Comparison of ENCODE assay signal across 1 cellular context in the genomic region with DNA sequence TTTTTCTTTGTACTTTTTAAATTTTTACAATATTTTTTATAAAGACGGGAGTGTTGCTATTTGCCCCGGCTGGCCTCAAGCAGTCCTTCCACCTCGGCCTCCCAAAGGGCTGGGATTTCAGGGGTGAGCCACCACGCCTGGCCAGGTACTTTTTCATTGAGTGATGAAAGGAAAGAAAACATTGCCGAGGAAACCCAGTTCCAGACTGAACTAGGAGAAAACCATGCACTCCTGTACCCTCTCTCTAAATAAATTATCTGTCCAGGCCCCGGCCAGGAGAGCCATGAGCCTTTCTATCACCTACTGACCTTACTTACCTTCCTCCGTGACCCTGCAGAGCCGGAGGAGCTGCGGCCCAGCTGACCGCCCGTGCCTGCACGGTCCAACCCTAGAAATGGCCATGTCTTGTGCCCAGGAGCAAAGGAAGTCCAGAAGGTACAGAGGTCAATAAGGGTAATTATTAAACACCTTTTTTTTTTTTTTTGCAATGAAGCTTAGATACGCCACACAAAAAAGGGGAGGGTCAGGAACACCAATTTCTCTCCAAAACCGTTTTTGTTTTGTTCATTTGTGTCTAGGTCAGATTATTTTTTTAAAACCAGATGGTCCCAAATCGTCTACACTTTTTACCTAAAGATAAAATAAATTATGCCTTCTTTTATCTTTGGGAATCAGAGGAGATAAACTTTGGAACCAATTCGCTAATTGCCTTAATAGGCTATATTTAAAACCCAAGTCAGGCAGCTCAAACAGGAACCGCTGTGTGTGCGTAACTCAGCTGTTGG.
A peak's percentile ranks its signal among the peaks of the same experiment; 100 is the strongest.
TF ChIP-seq lines count a peak whose summit lies in the region.

A gene (minus strand): TSS at position 399 of the 785 bp plus-strand sequence. CDS start 1,233 bp downstream, outside the sequence.

TF ChIP-seq in HepG2, 621 proteins besides CTCF, POLR2A, EP300 and RAD21 (continued from another document and continues in another):
- TF ChIP-seq, protein P1, sequence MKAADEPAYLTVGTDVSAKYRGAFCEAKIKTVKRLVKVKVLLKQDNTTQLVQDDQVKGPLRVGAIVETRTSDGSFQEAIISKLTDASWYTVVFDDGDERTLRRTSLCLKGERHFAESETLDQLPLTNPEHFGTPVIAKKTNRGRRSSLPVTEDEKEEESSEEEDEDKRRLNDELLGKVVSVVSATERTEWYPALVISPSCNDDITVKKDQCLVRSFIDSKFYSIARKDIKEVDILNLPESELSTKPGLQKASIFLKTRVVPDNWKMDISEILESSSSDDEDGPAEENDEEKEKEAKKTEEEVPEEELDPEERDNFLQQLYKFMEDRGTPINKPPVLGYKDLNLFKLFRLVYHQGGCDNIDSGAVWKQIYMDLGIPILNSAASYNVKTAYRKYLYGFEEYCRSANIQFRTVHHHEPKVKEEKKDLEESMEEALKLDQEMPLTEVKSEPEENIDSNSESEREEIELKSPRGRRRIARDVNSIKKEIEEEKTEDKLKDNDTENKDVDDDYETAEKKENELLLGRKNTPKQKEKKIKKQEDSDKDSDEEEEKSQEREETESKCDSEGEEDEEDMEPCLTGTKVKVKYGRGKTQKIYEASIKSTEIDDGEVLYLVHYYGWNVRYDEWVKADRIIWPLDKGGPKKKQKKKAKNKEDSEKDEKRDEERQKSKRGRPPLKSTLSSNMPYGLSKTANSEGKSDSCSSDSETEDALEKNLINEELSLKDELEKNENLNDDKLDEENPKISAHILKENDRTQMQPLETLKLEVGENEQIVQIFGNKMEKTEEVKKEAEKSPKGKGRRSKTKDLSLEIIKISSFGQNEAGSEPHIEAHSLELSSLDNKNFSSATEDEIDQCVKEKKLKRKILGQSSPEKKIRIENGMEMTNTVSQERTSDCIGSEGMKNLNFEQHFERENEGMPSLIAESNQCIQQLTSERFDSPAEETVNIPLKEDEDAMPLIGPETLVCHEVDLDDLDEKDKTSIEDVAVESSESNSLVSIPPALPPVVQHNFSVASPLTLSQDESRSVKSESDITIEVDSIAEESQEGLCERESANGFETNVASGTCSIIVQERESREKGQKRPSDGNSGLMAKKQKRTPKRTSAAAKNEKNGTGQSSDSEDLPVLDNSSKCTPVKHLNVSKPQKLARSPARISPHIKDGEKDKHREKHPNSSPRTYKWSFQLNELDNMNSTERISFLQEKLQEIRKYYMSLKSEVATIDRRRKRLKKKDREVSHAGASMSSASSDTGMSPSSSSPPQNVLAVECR (CRISPR knock-in tag; IDR thresholded peaks at IDR 0.05; ENCODE audit: borderline replicate concordance), result no peak; the same call in 1 of the 2 replicates
- TF ChIP-seq SRSF9 (IDR thresholded peaks at IDR 0.05; ENCODE audit: borderline replicate concordance, insufficient read depth, low read depth, low read length, poor library complexity, severe bottlenecking) (no peak), TMF1 (CRISPR knock-in tag; IDR thresholded peaks at IDR 0.05; ENCODE audit: low read depth) (no peak), NFIB (CRISPR knock-in tag; IDR thresholded peaks at IDR 0.05; ENCODE audit: borderline replicate concordance) (no peak), RARA (CRISPR knock-in tag; IDR thresholded peaks at IDR 0.05) (peak; percentile 46; the same call in 1 of the 2 replicates), RBM22 (optimal IDR thresholded peaks at IDR 0.05; ENCODE audit: low read length) (no peak), SOX13 (IDR thresholded peaks at IDR 0.05) (no peak), SOX13 (CRISPR knock-in tag; conservative IDR thresholded peaks at IDR 0.05 in 1 of 2, IDR thresholded peaks at IDR 0.05 in 1 of 2) (peak in 1 of 2 experiments; percentile 22; a peak in 1 of 4 replicates), PLRG1 (conservative IDR thresholded peaks at IDR 0.05) (no peak), HNRNPK (IDR thresholded peaks at IDR 0.05; ENCODE audit: low read depth, low read length, poor library complexity, severe bottlenecking) (no peak), ZNF556 (CRISPR knock-in tag; IDR thresholded peaks at IDR 0.05; ENCODE audit: borderline replicate concordance) (no peak), ZNF567 (CRISPR knock-in tag; IDR thresholded peaks at IDR 0.05; ENCODE audit: borderline replicate concordance) (no peak), RBFOX2 (IDR thresholded peaks at IDR 0.05; ENCODE audit: low read depth, low read length) (peak; percentile 52; the same call in 1 of the 2 replicates), RFXAP (CRISPR knock-in tag; IDR thresholded peaks at IDR 0.05; ENCODE audit: borderline replicate concordance) (0 out of 2 replicates have a peak, but pooled peaks have one; percentile 32), MAFK (conservative IDR thresholded peaks at IDR 0.05 in 1 of 2, IDR thresholded peaks at IDR 0.05 in 1 of 2; ENCODE audit: low read length in 2 of 2) (no peak), MYC (CRISPR knock-in tag; IDR thresholded peaks at IDR 0.05; ENCODE audit: borderline replicate concordance) (no peak), POLR2AphosphoS5 (IDR thresholded peaks at IDR 0.05; ENCODE audit: low read depth, low read length) (peak; percentile 70), EED (CRISPR knock-in tag; IDR thresholded peaks at IDR 0.05) (no peak), PHF21A (CRISPR knock-in tag; IDR thresholded peaks at IDR 0.05) (peak; percentile 42), ZNF891 (CRISPR knock-in tag; IDR thresholded peaks at IDR 0.05) (no peak), CAMTA2 (CRISPR knock-in tag; IDR thresholded peaks at IDR 0.05; ENCODE audit: borderline replicate concordance) (no peak)
- TF ChIP-seq, protein P2, sequence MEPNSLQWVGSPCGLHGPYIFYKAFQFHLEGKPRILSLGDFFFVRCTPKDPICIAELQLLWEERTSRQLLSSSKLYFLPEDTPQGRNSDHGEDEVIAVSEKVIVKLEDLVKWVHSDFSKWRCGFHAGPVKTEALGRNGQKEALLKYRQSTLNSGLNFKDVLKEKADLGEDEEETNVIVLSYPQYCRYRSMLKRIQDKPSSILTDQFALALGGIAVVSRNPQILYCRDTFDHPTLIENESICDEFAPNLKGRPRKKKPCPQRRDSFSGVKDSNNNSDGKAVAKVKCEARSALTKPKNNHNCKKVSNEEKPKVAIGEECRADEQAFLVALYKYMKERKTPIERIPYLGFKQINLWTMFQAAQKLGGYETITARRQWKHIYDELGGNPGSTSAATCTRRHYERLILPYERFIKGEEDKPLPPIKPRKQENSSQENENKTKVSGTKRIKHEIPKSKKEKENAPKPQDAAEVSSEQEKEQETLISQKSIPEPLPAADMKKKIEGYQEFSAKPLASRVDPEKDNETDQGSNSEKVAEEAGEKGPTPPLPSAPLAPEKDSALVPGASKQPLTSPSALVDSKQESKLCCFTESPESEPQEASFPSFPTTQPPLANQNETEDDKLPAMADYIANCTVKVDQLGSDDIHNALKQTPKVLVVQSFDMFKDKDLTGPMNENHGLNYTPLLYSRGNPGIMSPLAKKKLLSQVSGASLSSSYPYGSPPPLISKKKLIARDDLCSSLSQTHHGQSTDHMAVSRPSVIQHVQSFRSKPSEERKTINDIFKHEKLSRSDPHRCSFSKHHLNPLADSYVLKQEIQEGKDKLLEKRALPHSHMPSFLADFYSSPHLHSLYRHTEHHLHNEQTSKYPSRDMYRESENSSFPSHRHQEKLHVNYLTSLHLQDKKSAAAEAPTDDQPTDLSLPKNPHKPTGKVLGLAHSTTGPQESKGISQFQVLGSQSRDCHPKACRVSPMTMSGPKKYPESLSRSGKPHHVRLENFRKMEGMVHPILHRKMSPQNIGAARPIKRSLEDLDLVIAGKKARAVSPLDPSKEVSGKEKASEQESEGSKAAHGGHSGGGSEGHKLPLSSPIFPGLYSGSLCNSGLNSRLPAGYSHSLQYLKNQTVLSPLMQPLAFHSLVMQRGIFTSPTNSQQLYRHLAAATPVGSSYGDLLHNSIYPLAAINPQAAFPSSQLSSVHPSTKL (CRISPR knock-in tag; IDR thresholded peaks at IDR 0.05), result peak; percentile 5; the same call in 1 of the 2 replicates
- TF ChIP-seq, protein P3, sequence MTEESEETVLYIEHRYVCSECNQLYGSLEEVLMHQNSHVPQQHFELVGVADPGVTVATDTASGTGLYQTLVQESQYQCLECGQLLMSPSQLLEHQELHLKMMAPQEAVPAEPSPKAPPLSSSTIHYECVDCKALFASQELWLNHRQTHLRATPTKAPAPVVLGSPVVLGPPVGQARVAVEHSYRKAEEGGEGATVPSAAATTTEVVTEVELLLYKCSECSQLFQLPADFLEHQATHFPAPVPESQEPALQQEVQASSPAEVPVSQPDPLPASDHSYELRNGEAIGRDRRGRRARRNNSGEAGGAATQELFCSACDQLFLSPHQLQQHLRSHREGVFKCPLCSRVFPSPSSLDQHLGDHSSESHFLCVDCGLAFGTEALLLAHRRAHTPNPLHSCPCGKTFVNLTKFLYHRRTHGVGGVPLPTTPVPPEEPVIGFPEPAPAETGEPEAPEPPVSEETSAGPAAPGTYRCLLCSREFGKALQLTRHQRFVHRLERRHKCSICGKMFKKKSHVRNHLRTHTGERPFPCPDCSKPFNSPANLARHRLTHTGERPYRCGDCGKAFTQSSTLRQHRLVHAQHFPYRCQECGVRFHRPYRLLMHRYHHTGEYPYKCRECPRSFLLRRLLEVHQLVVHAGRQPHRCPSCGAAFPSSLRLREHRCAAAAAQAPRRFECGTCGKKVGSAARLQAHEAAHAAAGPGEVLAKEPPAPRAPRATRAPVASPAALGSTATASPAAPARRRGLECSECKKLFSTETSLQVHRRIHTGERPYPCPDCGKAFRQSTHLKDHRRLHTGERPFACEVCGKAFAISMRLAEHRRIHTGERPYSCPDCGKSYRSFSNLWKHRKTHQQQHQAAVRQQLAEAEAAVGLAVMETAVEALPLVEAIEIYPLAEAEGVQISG (CRISPR knock-in tag; IDR thresholded peaks at IDR 0.05), result 0 out of 2 replicates have a peak, but pooled peaks have one; percentile 19
- TF ChIP-seq, protein P4, sequence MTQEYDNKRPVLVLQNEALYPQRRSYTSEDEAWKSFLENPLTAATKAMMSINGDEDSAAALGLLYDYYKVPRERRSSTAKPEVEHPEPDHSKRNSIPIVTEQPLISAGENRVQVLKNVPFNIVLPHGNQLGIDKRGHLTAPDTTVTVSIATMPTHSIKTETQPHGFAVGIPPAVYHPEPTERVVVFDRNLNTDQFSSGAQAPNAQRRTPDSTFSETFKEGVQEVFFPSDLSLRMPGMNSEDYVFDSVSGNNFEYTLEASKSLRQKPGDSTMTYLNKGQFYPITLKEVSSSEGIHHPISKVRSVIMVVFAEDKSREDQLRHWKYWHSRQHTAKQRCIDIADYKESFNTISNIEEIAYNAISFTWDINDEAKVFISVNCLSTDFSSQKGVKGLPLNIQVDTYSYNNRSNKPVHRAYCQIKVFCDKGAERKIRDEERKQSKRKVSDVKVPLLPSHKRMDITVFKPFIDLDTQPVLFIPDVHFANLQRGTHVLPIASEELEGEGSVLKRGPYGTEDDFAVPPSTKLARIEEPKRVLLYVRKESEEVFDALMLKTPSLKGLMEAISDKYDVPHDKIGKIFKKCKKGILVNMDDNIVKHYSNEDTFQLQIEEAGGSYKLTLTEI (CRISPR knock-in tag; conservative IDR thresholded peaks at IDR 0.05), result no peak
- TF ChIP-seq, protein P5, sequence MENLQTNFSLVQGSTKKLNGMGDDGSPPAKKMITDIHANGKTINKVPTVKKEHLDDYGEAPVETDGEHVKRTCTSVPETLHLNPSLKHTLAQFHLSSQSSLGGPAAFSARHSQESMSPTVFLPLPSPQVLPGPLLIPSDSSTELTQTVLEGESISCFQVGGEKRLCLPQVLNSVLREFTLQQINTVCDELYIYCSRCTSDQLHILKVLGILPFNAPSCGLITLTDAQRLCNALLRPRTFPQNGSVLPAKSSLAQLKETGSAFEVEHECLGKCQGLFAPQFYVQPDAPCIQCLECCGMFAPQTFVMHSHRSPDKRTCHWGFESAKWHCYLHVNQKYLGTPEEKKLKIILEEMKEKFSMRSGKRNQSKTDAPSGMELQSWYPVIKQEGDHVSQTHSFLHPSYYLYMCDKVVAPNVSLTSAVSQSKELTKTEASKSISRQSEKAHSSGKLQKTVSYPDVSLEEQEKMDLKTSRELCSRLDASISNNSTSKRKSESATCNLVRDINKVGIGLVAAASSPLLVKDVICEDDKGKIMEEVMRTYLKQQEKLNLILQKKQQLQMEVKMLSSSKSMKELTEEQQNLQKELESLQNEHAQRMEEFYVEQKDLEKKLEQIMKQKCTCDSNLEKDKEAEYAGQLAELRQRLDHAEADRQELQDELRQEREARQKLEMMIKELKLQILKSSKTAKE (CRISPR knock-in tag; IDR thresholded peaks at IDR 0.05; ENCODE audit: borderline replicate concordance), result no peak
- TF ChIP-seq, protein P6, sequence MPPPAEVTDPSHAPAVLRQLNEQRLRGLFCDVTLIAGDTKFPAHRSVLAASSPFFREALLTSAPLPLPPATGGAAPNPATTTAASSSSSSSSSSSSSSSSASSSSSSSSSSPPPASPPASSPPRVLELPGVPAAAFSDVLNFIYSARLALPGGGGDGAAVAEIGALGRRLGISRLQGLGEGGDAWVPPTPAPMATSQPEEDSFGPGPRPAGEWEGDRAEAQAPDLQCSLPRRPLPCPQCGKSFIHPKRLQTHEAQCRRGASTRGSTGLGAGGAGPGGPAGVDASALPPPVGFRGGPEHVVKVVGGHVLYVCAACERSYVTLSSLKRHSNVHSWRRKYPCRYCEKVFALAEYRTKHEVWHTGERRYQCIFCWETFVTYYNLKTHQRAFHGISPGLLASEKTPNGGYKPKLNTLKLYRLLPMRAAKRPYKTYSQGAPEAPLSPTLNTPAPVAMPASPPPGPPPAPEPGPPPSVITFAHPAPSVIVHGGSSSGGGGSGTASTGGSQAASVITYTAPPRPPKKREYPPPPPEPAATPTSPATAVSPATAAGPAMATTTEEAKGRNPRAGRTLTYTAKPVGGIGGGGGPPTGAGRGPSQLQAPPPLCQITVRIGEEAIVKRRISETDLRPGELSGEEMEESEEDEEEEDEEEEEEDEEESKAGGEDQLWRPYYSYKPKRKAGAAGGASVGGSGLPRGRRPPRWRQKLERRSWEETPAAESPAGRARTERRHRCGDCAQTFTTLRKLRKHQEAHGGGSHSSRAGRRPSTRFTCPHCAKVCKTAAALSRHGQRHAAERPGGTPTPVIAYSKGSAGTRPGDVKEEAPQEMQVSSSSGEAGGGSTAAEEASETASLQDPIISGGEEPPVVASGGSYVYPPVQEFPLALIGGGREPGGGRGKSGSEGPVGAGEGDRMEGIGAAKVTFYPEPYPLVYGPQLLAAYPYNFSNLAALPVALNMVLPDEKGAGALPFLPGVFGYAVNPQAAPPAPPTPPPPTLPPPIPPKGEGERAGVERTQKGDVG (CRISPR knock-in tag; IDR thresholded peaks at IDR 0.05; ENCODE audit: borderline replicate concordance), result no peak
- TF ChIP-seq, protein P7, sequence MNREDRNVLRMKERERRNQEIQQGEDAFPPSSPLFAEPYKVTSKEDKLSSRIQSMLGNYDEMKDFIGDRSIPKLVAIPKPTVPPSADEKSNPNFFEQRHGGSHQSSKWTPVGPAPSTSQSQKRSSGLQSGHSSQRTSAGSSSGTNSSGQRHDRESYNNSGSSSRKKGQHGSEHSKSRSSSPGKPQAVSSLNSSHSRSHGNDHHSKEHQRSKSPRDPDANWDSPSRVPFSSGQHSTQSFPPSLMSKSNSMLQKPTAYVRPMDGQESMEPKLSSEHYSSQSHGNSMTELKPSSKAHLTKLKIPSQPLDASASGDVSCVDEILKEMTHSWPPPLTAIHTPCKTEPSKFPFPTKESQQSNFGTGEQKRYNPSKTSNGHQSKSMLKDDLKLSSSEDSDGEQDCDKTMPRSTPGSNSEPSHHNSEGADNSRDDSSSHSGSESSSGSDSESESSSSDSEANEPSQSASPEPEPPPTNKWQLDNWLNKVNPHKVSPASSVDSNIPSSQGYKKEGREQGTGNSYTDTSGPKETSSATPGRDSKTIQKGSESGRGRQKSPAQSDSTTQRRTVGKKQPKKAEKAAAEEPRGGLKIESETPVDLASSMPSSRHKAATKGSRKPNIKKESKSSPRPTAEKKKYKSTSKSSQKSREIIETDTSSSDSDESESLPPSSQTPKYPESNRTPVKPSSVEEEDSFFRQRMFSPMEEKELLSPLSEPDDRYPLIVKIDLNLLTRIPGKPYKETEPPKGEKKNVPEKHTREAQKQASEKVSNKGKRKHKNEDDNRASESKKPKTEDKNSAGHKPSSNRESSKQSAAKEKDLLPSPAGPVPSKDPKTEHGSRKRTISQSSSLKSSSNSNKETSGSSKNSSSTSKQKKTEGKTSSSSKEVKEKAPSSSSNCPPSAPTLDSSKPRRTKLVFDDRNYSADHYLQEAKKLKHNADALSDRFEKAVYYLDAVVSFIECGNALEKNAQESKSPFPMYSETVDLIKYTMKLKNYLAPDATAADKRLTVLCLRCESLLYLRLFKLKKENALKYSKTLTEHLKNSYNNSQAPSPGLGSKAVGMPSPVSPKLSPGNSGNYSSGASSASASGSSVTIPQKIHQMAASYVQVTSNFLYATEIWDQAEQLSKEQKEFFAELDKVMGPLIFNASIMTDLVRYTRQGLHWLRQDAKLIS (CRISPR knock-in tag; IDR thresholded peaks at IDR 0.05), result no peak
